Comparison of ENCODE assay signal across 20 cellular contexts in the genomic region with DNA sequence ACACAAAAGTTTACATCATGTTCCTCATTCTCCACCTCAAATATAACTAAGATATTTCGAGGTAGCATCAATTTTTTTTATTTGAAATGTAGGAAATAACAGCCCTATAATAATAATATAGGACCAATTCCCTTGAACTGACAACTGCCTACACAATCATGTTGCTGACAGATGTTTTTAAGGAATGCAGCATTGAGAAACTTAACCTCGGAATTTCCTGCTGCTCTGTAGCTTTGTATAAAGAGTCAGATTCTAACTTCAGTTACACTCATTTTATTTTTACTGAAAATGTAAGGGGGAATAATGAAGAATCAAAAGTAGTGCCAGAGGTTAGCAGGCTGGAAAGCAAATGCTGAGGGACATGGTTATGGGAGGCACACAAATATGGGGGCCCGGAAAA.
DNase-seq lines count a peak whose midpoint lies in the region; FAIRE-seq and TF ChIP-seq lines count a peak whose summit lies in the region.
"Had no signal": no experiment of that assay in that cellular context is flagged by ENCODE, and none has a peak within 500 bp of the region (broad histone marks: within the 10 kb centered on the region; RNA-seq: fewer than 3 reads in every experiment).

No MANE protein-coding gene starts in this region.

- H3K4me2 ChIP-seq in GM23248 (ENCODE audit: unreplicated experiment) (no peak overlapping the region), osteoblast (ENCODE audit: insufficient read depth, low read length) (no peak overlapping the region)

- H3K36me3 ChIP-seq in GM23248 (ENCODE audit: low read depth) (no peaks in the 10 kb centered on the region), bronchial epithelial cell (ENCODE audit: control insufficient read depth, insufficient read depth, low read length) (no peaks in the 10 kb centered on the region), osteoblast (ENCODE audit: insufficient read depth, low read length) (no peaks in the 10 kb centered on the region), adrenal gland (replicated peaks in 1 of 2) (no peaks in the 10 kb centered on the region)
- H3K36me3 ChIP-seq: breast epithelium, Peyer's patch had no signal

- H4K20me1 ChIP-seq in GM23248 (ENCODE audit: insufficient read depth) (no peaks in the 10 kb centered on the region), osteoblast (ENCODE audit: insufficient read depth, low read length) (no peaks in the 10 kb centered on the region)

- no peaks in the 10 kb centered on the region for H3K79me2 ChIP-seq in GM23248 (ENCODE audit: insufficient read depth)
- H3K79me2 ChIP-seq in osteoblast (ENCODE audit: insufficient read depth, low read length) = no peaks in the 10 kb centered on the region

- H3F3A ChIP-seq in GM23248 (ENCODE audit: insufficient read depth) = no peaks in the 10 kb centered on the region

- H3K27me3 ChIP-seq in GM23248 (replicated peaks; ENCODE audit: insufficient read depth) (no peaks in the 10 kb centered on the region), bronchial epithelial cell (ENCODE audit: control insufficient read depth, insufficient read depth, low read length) (no peaks in the 10 kb centered on the region), osteoblast (ENCODE audit: insufficient read depth, low read length) (peaks cover 2% of the 10 kb centered on the region), adrenal gland (no peaks in the 10 kb centered on the region)
- H3K27me3 ChIP-seq: heart left ventricle, Peyer's patch had no signal

- FAIRE-seq in bronchial epithelial cell (lab: Jason Lieb, UNC) = no peak

- intact Hi-C loops in adrenal gland (cut with DNase I) = no loop called here

- TF ChIP-seq POLR2A in adrenal gland (IDR thresholded peaks at IDR 0.05) = no peak

- no peak overlapping the region for H3K27ac ChIP-seq in GM23248
- no peak overlapping the region for H3K27ac ChIP-seq in osteoblast (ENCODE audit: low read depth, low read length)
- no peak overlapping the region for H3K27ac ChIP-seq in adrenal gland
- H3K27ac ChIP-seq: breast epithelium, epithelial cell of prostate, heart left ventricle, Peyer's patch had no signal

- H3K9me3 ChIP-seq in GM23248 (ENCODE audit: low read depth) = no peaks in the 10 kb centered on the region
- no peaks in the 10 kb centered on the region for H3K9me3 ChIP-seq in osteoblast (ENCODE audit: low read depth, low read length)
- H3K9me3 ChIP-seq in adrenal gland (replicated peaks in 1 of 3) = no peaks in the 10 kb centered on the region
- H3K9me3 ChIP-seq: breast epithelium, heart left ventricle, Peyer's patch had no signal

- peak; percentile 0 for DNase-seq in AG04449 (ENCODE audit: low read depth, low spot score)
- peak; percentile 38 for DNase-seq in GM23248
- DNase-seq in bronchial epithelial cell (ENCODE audit: low read depth) = peak; percentile 1
- peak; percentile 66 for DNase-seq in iris pigment epithelial cell (ENCODE audit: low read depth)
- no peak for DNase-seq in NCI-H1417 (lab: John Stamatoyannopoulos, UW)
- DNase-seq in osteoblast (ENCODE audit: insufficient read length, low spot score, missing footprints) = no peak
- DNase-seq in amniotic stem cell (lab: John Stamatoyannopoulos, UW) = no peak
- no peak for DNase-seq in adrenal gland
- DNase-seq: activated CD4-positive, alpha-beta T cell treated with anti-CD3 and anti-CD28 coated beads, Interleukin-2, amount 50 U/mL, for 48 hours; activated naive CD4-positive, alpha-beta T cell; CD4-positive, CD25-positive, alpha-beta regulatory T cell; dermis blood vessel endothelial cell; heart left ventricle; immature natural killer cell; NCI-H187; NCI-H2227 treated with DMSO at 0.1 percent for 48 hours; Peyer's patch; stimulated activated CD4-positive, alpha-beta T cell treated with anti-CD3 and anti-CD28 coated beads, Interleukin-1b, Interleukin-23, amount 100 ng/mL, for 48 hours had no signal

- no peak overlapping the region for H3K9ac ChIP-seq in GM23248

- WGBS in GM23248 (ENCODE audit: low coverage in 1 of 2, low lambda C conversion rate in 2 of 2, missing lambda C conversion rate in 2 of 2), 2 experiments = 58 to 65% methylated on average over 3 of the region's 3 CpGs
- WGBS in adrenal gland, 4 donors = 64 to 86% (median 76%) methylated on average over 3 of the region's 3 CpGs

- no peak overlapping the region for H3K4me3 ChIP-seq in AG04449 (ENCODE audit: low read depth, low read length)
- H3K4me3 ChIP-seq in GM23248 = no peak overlapping the region
- H3K4me3 ChIP-seq in bronchial epithelial cell (ENCODE audit: low read depth, low read length) = no peak overlapping the region
- no peak overlapping the region for H3K4me3 ChIP-seq in osteoblast (ENCODE audit: insufficient read depth, low read length)
- no peak overlapping the region for H3K4me3 ChIP-seq in adrenal gland
- H3K4me3 ChIP-seq: breast epithelium, heart left ventricle, Peyer's patch had no signal

- CTCF ChIA-PET in AG04449 (lab: Yijun Ruan, JAX) = interaction anchor here (1.5 kb wide), 1 partner anchor 279 kb away, joined by 6 read pairs; no protein-coding TSS in a partner anchor

- H2AFZ ChIP-seq in GM23248 = no peak overlapping the region
- no peak overlapping the region for H2AFZ ChIP-seq in osteoblast (ENCODE audit: low read length)

- H3K4me1 ChIP-seq in GM23248 (ENCODE audit: insufficient read depth) = no peaks in the 10 kb centered on the region
- H3K4me1 ChIP-seq in osteoblast (ENCODE audit: insufficient read depth, low read length) = no peaks in the 10 kb centered on the region
- H3K4me1 ChIP-seq in adrenal gland (replicated peaks in 1 of 2) = no peaks in the 10 kb centered on the region
- H3K4me1 ChIP-seq: breast epithelium, heart left ventricle, Peyer's patch had no signal

- in situ Hi-C loops in GM23248 (cut with MboI) = no loop called here

- POLR2A ChIA-PET in AG04449 (lab: Yijun Ruan, JAX) = no interaction called here

- H3K9me2 ChIP-seq in GM23248 (ENCODE audit: insufficient read depth) = no peaks in the 10 kb centered on the region

- TF ChIP-seq CTCF in AG04449 (IDR thresholded peaks at IDR 0.05; ENCODE audit: insufficient read depth, low read length, missing control alignments) (no peak), bronchial epithelial cell (IDR thresholded peaks at IDR 0.05; ENCODE audit: insufficient read depth, low read length, severe bottlenecking) (no peak), osteoblast (IDR thresholded peaks at IDR 0.05; ENCODE audit: extremely low read depth, low read depth, low read length) (no peak), adrenal gland (IDR thresholded peaks at IDR 0.05) (no peak)

Comparison
In these comparisons a context has a peak if more than half of its experiments do, and no peak if none do; other contexts are left out.
1. DNase-seq: peak in AG04449 (single experiment), GM23248 (single experiment), bronchial epithelial cell (single experiment) and iris pigment epithelial cell (single experiment); none in NCI-H1417 (0 of 3), osteoblast (single experiment), amniotic stem cell (single experiment) and adrenal gland (0 of 7).